Comparison of ENCODE assay signal across 1 cellular context in genomic region chr4:24578364-24578763, GRCh38.
TF ChIP-seq lines count a peak whose summit lies in the region.

No MANE protein-coding gene starts in this region.

TF ChIP-seq in GM23338, 12 proteins besides CTCF, POLR2A, EP300 and RAD21 (continued from another document):
- TF ChIP-seq REST (IDR thresholded peaks at IDR 0.05; ENCODE audit: unreplicated experiment) (no peak), POLR2AphosphoS5 (IDR thresholded peaks at IDR 0.05; ENCODE audit: low read depth) (no peak), ZNF462 (CRISPR knock-in tag; IDR thresholded peaks at IDR 0.05) (no peak), EZH2 (IDR thresholded peaks at IDR 0.05; ENCODE audit: low read depth, unreplicated experiment) (no peak)
